Comparison of ENCODE assay signal across 8 cellular contexts in genomic region chr2:156333274-156333950, GRCh38. TPM values are rescaled to one million over a fixed set of nuclear protein-coding genes. Genes with fewer than 3 reads are reported as not detected.
DNase-seq lines count a peak whose midpoint lies in the region; ATAC-seq and TF ChIP-seq lines count a peak whose summit lies in the region.

No MANE protein-coding gene starts in this region.

- CTCF ChIA-PET in A673 (lab: Charles Lee): no interaction called here

- TF ChIP-seq CTCF in A673 (conservative IDR thresholded peaks at IDR 0.05; ENCODE audit: low read depth, low read length) (no peak), GM12875 (IDR thresholded peaks at IDR 0.05; ENCODE audit: borderline replicate concordance, insufficient read depth, low read depth, low read length) (no peak), RWPE2 (IDR thresholded peaks at IDR 0.05; ENCODE audit: poor library complexity, severe bottlenecking) (no peak), dorsolateral prefrontal cortex (IDR thresholded peaks at IDR 0.05 in 54 of 56, conservative IDR thresholded peaks at IDR 0.05 in 2 of 56; ENCODE audit: low read depth in 1 of 56, partially characterized antibody in 56 of 56) (no peak)

- H3K27ac ChIP-seq in A673 (ENCODE audit: low read depth, low read length, poor library complexity, severe bottlenecking): peak overlapping the region; percentile 91
- peak overlapping the region; percentile 79 for H3K27ac ChIP-seq in RWPE2 (ENCODE audit: poor library complexity, severe bottlenecking)
- H3K27ac ChIP-seq in dorsolateral prefrontal cortex: peak overlapping the region; percentile 89 to 100 (median 99)
- H3K27ac ChIP-seq in muscle layer of duodenum (ENCODE audit: low read length): peak overlapping the region; percentile 99

- POLR2A ChIA-PET in A673 (lab: Charles Lee; ENCODE audit: low non-redundant PET): no interaction called here

- H3K4me3 ChIP-seq in A673 (ENCODE audit: low read depth, low read length, poor library complexity, severe bottlenecking) (peak overlapping the region; percentile 79), GM12875 (ENCODE audit: low read depth, low read length) (peak overlapping the region; percentile 66), RWPE2 (ENCODE audit: severe bottlenecking) (peak overlapping the region; percentile 75), dorsolateral prefrontal cortex (peak overlapping the region; percentile 59 to 98 (median 88)), muscle layer of duodenum (ENCODE audit: low read depth in 1 of 2, low read length in 2 of 2) (peak overlapping the region; percentile 84 to 89)

- no peaks in the 10 kb centered on the region for H3K27me3 ChIP-seq in A673 (replicated peaks; ENCODE audit: insufficient read depth, low read depth, low read length, poor library complexity)
- no peaks in the 10 kb centered on the region for H3K27me3 ChIP-seq in RWPE2 (ENCODE audit: insufficient read depth, poor library complexity, severe bottlenecking)
- peaks cover 0 to 7% (median 0%) of the 10 kb centered on the region in 45 donors for H3K27me3 ChIP-seq in dorsolateral prefrontal cortex
- peaks cover 9% of the 10 kb centered on the region for H3K27me3 ChIP-seq in muscle layer of duodenum (ENCODE audit: low read depth, low read length)

- intact Hi-C loops in A673 (cut with micrococcal nuclease; ENCODE audit: unreplicated experiment): loop anchor here (2.0 to 10.0 kb wide), 2 partner anchors 67 to 959 kb away; no protein-coding TSS in a partner anchor
- intact Hi-C loops in dorsolateral prefrontal cortex (cut with DNase I): loop anchor here (5.0 to 10.0 kb wide), 4 partner anchors 601 to 959 kb away; no protein-coding TSS in a partner anchor

- BruUV-seq in A673 (replicated peaks; lab: Mats Ljungman, UMichigan): no TSS peak

- no peak for DNase-seq in A673 (ENCODE audit: low spot score)
- peak; percentile 71 for DNase-seq in RWPE2 (ENCODE audit: low spot score)
- DNase-seq in dorsolateral prefrontal cortex: no peak
- no peak for DNase-seq in cortex of kidney (lab: John Stamatoyannopoulos, UW)

- ATAC-seq in HG02943 (IDR thresholded peaks at IDR 0.05; ENCODE audit: low read depth, unreplicated experiment): peak; percentile 19
- ATAC-seq in RWPE2 (ENCODE audit: low read depth): peak; percentile 8; the same call in 1 of the 3 replicates
- no peak for ATAC-seq in HG02938 (IDR thresholded peaks at IDR 0.05; ENCODE audit: unreplicated experiment)

- H3K4me1 ChIP-seq in A673 (ENCODE audit: insufficient read depth, low read length, poor library complexity, severe bottlenecking): peaks cover 26% of the 10 kb centered on the region
- peaks cover 9% of the 10 kb centered on the region for H3K4me1 ChIP-seq in RWPE2 (ENCODE audit: insufficient read depth, poor library complexity, severe bottlenecking)
- peaks cover 0 to 4% of the 10 kb centered on the region in 2 donors for H3K4me1 ChIP-seq in muscle layer of duodenum (ENCODE audit: control insufficient read depth in 1 of 2, insufficient read depth in 2 of 2, low read length in 2 of 2)

- no peaks in the 10 kb centered on the region for H3K9me3 ChIP-seq in A673 (ENCODE audit: low read depth, low read length, poor library complexity, severe bottlenecking)
- H3K9me3 ChIP-seq in RWPE2 (ENCODE audit: severe bottlenecking): no peaks in the 10 kb centered on the region
- no peaks in the 10 kb centered on the region for H3K9me3 ChIP-seq in muscle layer of duodenum (ENCODE audit: control insufficient read depth in 1 of 2, low read length in 2 of 2)

- H3K36me3 ChIP-seq in A673 (ENCODE audit: insufficient read depth, low read length, poor library complexity, severe bottlenecking): no peaks in the 10 kb centered on the region
- H3K36me3 ChIP-seq in RWPE2 (ENCODE audit: low read depth): no peaks in the 10 kb centered on the region
- peaks cover 5 to 25% of the 10 kb centered on the region in 2 donors for H3K36me3 ChIP-seq in muscle layer of duodenum (ENCODE audit: control insufficient read depth in 1 of 2, insufficient read depth in 2 of 2, low read length in 2 of 2)

RNA-seq across cellular contexts. Expression of gene NR4A2, which starts 0.9 kb away (rescaled TPM):
- total RNA-seq in A673 (2021): 1.1 and 1.8 TPM in 2 replicates
- total RNA-seq in dorsolateral prefrontal cortex: 10 to 100 TPM in 72 of 120 experiments, 1 to 10 TPM in 48; 2.4 to 40.3 (median 11.4) TPM
